ENCODE assay signal across 15 cellular contexts in genomic region chr1:8142955-8143629, GRCh38.
DNase-seq lines count a peak whose midpoint lies in the region; ATAC-seq and TF ChIP-seq lines count a peak whose summit lies in the region.
"Had no signal": no experiment of that assay in that cellular context is flagged by ENCODE, and none has a peak within 500 bp of the region (broad histone marks: within the 10 kb centered on the region; RNA-seq: fewer than 3 reads in every experiment).

No MANE protein-coding gene starts in this region.

- no peaks in the 10 kb centered on the region for H3K36me3 Mint-ChIP-seq in nephron progenitor cell (ENCODE audit: low read depth)

- H3K27ac ChIP-seq in Panc1 (ENCODE audit: low read length) (peak overlapping the region; percentile 98), stomach (peak overlapping the region in 2 of 5 donors; percentile 11 to 73)
- H3K27ac ChIP-seq: tibial nerve had no signal

- intact Hi-C loops in Panc1 (cut with micrococcal nuclease; ENCODE audit: unreplicated experiment): no loop called here
- intact Hi-C loops in left ventricle myocardium superior (cut with micrococcal nuclease): no loop called here
- intact Hi-C loops in stomach (cut with DNase I; ENCODE audit: low total_unique reads): no loop called here

- H3K4me1 ChIP-seq in Panc1 (ENCODE audit: control insufficient read depth, insufficient read depth, low read length): peaks cover 24% of the 10 kb centered on the region
- H3K4me1 ChIP-seq in stomach: peaks cover 0 to 13% (median 6%) of the 10 kb centered on the region in 4 donors

- TF ChIP-seq CTCF in Panc1 (IDR thresholded peaks at IDR 0.05): no peak
- no peak for TF ChIP-seq CTCF in epithelial cell of esophagus (IDR thresholded peaks at IDR 0.05; ENCODE audit: insufficient read depth, low read depth, low read length, missing control alignments)
- TF ChIP-seq CTCF in nephron progenitor cell (IDR thresholded peaks at IDR 0.05): no peak
- no peak for TF ChIP-seq CTCF in stomach (IDR thresholded peaks at IDR 0.05)

- WGBS in stomach, 5 donors: 75 to 85% (median 80%) methylated on average over 7 of the region's 7 CpGs

- H3K27ac Mint-ChIP-seq in nephron progenitor cell: peak overlapping the region; percentile 93
- H3K27ac Mint-ChIP-seq: activated CD4-positive, alpha-beta T cell treated with anti-CD3 and anti-CD28 coated beads, Interleukin-2, amount 10 ng/mL, durations not matched to agents 7 days and 5 days had no signal

- H3K36me3 ChIP-seq in Panc1 (ENCODE audit: control insufficient read depth, insufficient read depth, low read length) (no peaks in the 10 kb centered on the region), stomach (no peaks in the 10 kb centered on the region)
- H3K36me3 ChIP-seq: tibial nerve had no signal

- POLR2A ChIA-PET in Panc1 (lab: Charles Lee): interaction anchor here (1.1 to 1.4 kb wide), 2 partner anchors 9 to 45 kb away, joined by 3 to 4 read pairs; no protein-coding TSS in a partner anchor

- ATAC-seq in Panc1: peak; percentile 32; the same call in 1 of the 2 replicates
- ATAC-seq in GM18867 (IDR thresholded peaks at IDR 0.05; ENCODE audit: unreplicated experiment): no peak
- ATAC-seq in left ventricle myocardium superior: no peak
- no peak for ATAC-seq in GM21717 (IDR thresholded peaks at IDR 0.05; ENCODE audit: unreplicated experiment)

- BruUV-seq in Panc1 (replicated peaks; lab: Mats Ljungman, UMichigan): no TSS peak

- DNase-seq in EH (ENCODE audit: low read depth): peak; percentile 34
- DNase-seq in Panc1 (ENCODE audit: low read depth, low spot score): no peak
- peak; percentile 48 for DNase-seq in epithelial cell of esophagus (ENCODE audit: low read depth)
- DNase-seq in nephron progenitor cell: no peak
- DNase-seq in left ventricle myocardium superior: no peak
- no peak for DNase-seq in stomach
- DNase-seq: activated CD4-positive, alpha-beta T cell treated with anti-CD3 and anti-CD28 coated beads, Interleukin-2, amount 10 ng/mL, durations not matched to agents 7 days and 5 days; AML-193; erythroblast; MV-4-11; NCI-H82; stimulated activated CD4-positive, alpha-beta T cell treated with anti-CD3 and anti-CD28 coated beads, Interleukin-4, amount 100 ng/mL, for 24 hours had no signal

- H3K4me3 ChIP-seq in Panc1 (ENCODE audit: low read depth in 2 of 2, low read length in 2 of 2) (no peak overlapping the region), epithelial cell of esophagus (ENCODE audit: low read length) (no peak overlapping the region), stomach (no peak overlapping the region)
- H3K4me3 ChIP-seq: tibial nerve had no signal

- peaks cover 4% of the 10 kb centered on the region for H3K27me3 Mint-ChIP-seq in nephron progenitor cell (ENCODE audit: low read depth, poor library complexity)

- H3K9me3 ChIP-seq in Panc1 (ENCODE audit: control insufficient read depth, insufficient read depth, low read depth, low read length): no peaks in the 10 kb centered on the region
- no peaks in the 10 kb centered on the region for H3K9me3 ChIP-seq in stomach
- H3K9me3 ChIP-seq: tibial nerve had no signal

- no peak for TF ChIP-seq EP300 in stomach (IDR thresholded peaks at IDR 0.05)

- CTCF ChIA-PET in Panc1 (lab: Charles Lee): no interaction called here

- TF ChIP-seq POLR2A in stomach (IDR thresholded peaks at IDR 0.05): no peak

- no peaks in the 10 kb centered on the region for H3K9me3 Mint-ChIP-seq in nephron progenitor cell
- H3K9me3 Mint-ChIP-seq: activated CD4-positive, alpha-beta T cell treated with anti-CD3 and anti-CD28 coated beads, Interleukin-2, amount 10 ng/mL, durations not matched to agents 7 days and 5 days had no signal

- no peak overlapping the region for H3K4me3 Mint-ChIP-seq in nephron progenitor cell
- H3K4me3 Mint-ChIP-seq: activated CD4-positive, alpha-beta T cell treated with anti-CD3 and anti-CD28 coated beads, Interleukin-2, amount 10 ng/mL, durations not matched to agents 7 days and 5 days had no signal

- in situ Hi-C loops in Panc1 (cut with HindIII; ENCODE audit: low pct_unique_long_range_greater_than_20kb, low sequenced_read_pairs): no loop called here

- H3K27me3 ChIP-seq in Panc1 (ENCODE audit: control insufficient read depth, insufficient read depth, low read length) (no peaks in the 10 kb centered on the region), stomach (no peaks in the 10 kb centered on the region)
- H3K27me3 ChIP-seq: tibial nerve had no signal

- peaks cover 58% of the 10 kb centered on the region for H3K4me1 Mint-ChIP-seq in nephron progenitor cell

Comparison
In these comparisons a context has a peak if more than half of its experiments do, and no peak if none do; other contexts are left out.
1. DNase-seq: peak in EH (single experiment) and epithelial cell of esophagus (single experiment); none in Panc1 (single experiment), nephron progenitor cell (single experiment), left ventricle myocardium superior (single experiment) and stomach (single experiment).